17 cellular contexts compared by ENCODE assay signal in genomic region chr15:69841046-69841828, GRCh38.
"Had no signal": no experiment of that assay in that cellular context is flagged by ENCODE, and none has a peak within 500 bp of the region (broad histone marks: within the 10 kb centered on the region; RNA-seq: fewer than 3 reads in every experiment).

No MANE protein-coding gene starts in this region.

- H3K36me3 ChIP-seq: brain microvascular endothelial cell, left ventricle myocardium inferior, ovary, thyroid gland had no signal

- H3K27ac ChIP-seq: brain microvascular endothelial cell, dorsolateral prefrontal cortex, left ventricle myocardium inferior, ovary, thyroid gland had no signal

- DNase-seq: activated CD4-positive, alpha-beta T cell treated with anti-CD3 and anti-CD28 coated beads, Interleukin-2, amount 10 ng/mL, durations not matched to agents 24 days and 14 days; activated CD8-positive, alpha-beta T cell treated with anti-CD3 and anti-CD28 coated beads, Interleukin-2, amount 10 ng/mL, durations not matched to agents 7 days and 5 days; activated naive CD4-positive, alpha-beta T cell treated with anti-CD3 and anti-CD28 coated beads for 36 hours; activated T-cell treated with anti-CD3 and anti-CD28 coated beads, Interleukin-2, amount 50 U/mL, for 24 hours; brain microvascular endothelial cell; central memory CD4-positive, alpha-beta T cell; hippocampal formation; left ventricle myocardium inferior; mesenchymal stem cell; naive thymus-derived CD4-positive, alpha-beta T cell; ovary; stimulated activated CD8-positive, alpha-beta memory T cell treated with anti-CD3 and anti-CD28 coated beads, Interleukin-4, amount 100 ng/mL, for 48 hours; stimulated activated naive CD4-positive, alpha-beta T cell treated with Interleukin-2 at 50 U/mL for 16 hours; T-helper 1 cell; T1000; thyroid gland had no signal

- H3K4me1 ChIP-seq: thyroid gland had no signal

- H3K27me3 ChIP-seq: brain microvascular endothelial cell, ovary, thyroid gland had no signal

- H3K4me3 ChIP-seq: dorsolateral prefrontal cortex, left ventricle myocardium inferior, ovary, thyroid gland had no signal

- ATAC-seq: activated CD8-positive, alpha-beta T cell treated with anti-CD3 and anti-CD28 coated beads, Interleukin-2, amount 10 ng/mL, durations not matched to agents 7 days and 5 days; naive thymus-derived CD4-positive, alpha-beta T cell had no signal

- H3K9me3 ChIP-seq: left ventricle myocardium inferior, ovary, thyroid gland had no signal
